13 cellular contexts compared by ENCODE assay signal in genomic region chr16:14672403-14672971, GRCh38. TPM values are rescaled to one million over a fixed set of nuclear protein-coding genes. Genes with fewer than 3 reads are reported as not detected.
A peak's percentile ranks its signal among the peaks of the same experiment; 100 is the strongest.
DNase-seq lines count a peak whose midpoint lies in the region; ATAC-seq, FAIRE-seq and TF ChIP-seq lines count a peak whose summit lies in the region.
"Had no signal": no experiment of that assay in that cellular context is flagged by ENCODE, and none has a peak within 500 bp of the region (broad histone marks: within the 10 kb centered on the region; RNA-seq: fewer than 3 reads in every experiment).

No MANE protein-coding gene starts in this region.

- H3K27ac ChIP-seq in endodermal cell (ENCODE audit: low read depth, low read length) (no peak overlapping the region), RWPE1 (no peak overlapping the region)
- H3K27ac ChIP-seq: right atrium auricular region had no signal

- H3K9me3 Mint-ChIP-seq in Calu3 (ENCODE audit: low read depth, unreplicated experiment) (no peaks in the 10 kb centered on the region), endodermal cell (no peaks in the 10 kb centered on the region)
- H3K9me3 Mint-ChIP-seq: activated naive CD4-positive, alpha-beta T cell treated with anti-CD3 and anti-CD28 coated beads, Interleukin-2, amount 50 U/mL, for 24 hours had no signal

- no peaks in the 10 kb centered on the region for H3K4me1 ChIP-seq in endodermal cell (ENCODE audit: control insufficient read depth, insufficient read depth, low read length)
- H3K4me1 ChIP-seq: right atrium auricular region had no signal

- H3K27ac Mint-ChIP-seq in Calu3 (ENCODE audit: unreplicated experiment) = peak overlapping the region; percentile 33
- no peak overlapping the region for H3K27ac Mint-ChIP-seq in endodermal cell
- H3K27ac Mint-ChIP-seq: activated naive CD4-positive, alpha-beta T cell treated with anti-CD3 and anti-CD28 coated beads, Interleukin-2, amount 50 U/mL, for 24 hours had no signal

- no TSS peak for BruUV-seq in Calu3 (replicated peaks; lab: Mats Ljungman, UMichigan)

- POLR2A ChIA-PET in RWPE1 (lab: Yijun Ruan, JAX; ENCODE audit: low non-redundant PET) = no interaction called here

- TF ChIP-seq RAD21 in Ishikawa (IDR thresholded peaks at IDR 0.05; ENCODE audit: low read depth) = no peak

- peak overlapping the region; percentile 1 for H3K4me3 Mint-ChIP-seq in Calu3 (ENCODE audit: low read depth, unreplicated experiment)
- H3K4me3 Mint-ChIP-seq in endodermal cell = no peak overlapping the region
- H3K4me3 Mint-ChIP-seq: activated naive CD4-positive, alpha-beta T cell treated with anti-CD3 and anti-CD28 coated beads, Interleukin-2, amount 50 U/mL, for 24 hours had no signal

- peak; percentile 65 for ATAC-seq in GM19455 (IDR thresholded peaks at IDR 0.05; ENCODE audit: unreplicated experiment)

- H3K4me3 ChIP-seq in endodermal cell (ENCODE audit: low read length) = no peak overlapping the region
- H3K4me3 ChIP-seq: right atrium auricular region had no signal

- FAIRE-seq in HTR-8/SVneo (lab: Jason Lieb, UNC) = no peak
- FAIRE-seq: D721Med had no signal

- peaks cover 17% of the 10 kb centered on the region for H3K36me3 ChIP-seq in endodermal cell (ENCODE audit: control insufficient read depth, insufficient read depth, low read length)

- H3K27me3 Mint-ChIP-seq in Calu3 (ENCODE audit: unreplicated experiment) (no peaks in the 10 kb centered on the region), endodermal cell (ENCODE audit: insufficient read depth) (no peaks in the 10 kb centered on the region)
- H3K27me3 Mint-ChIP-seq: activated naive CD4-positive, alpha-beta T cell treated with anti-CD3 and anti-CD28 coated beads, Interleukin-2, amount 50 U/mL, for 24 hours had no signal

- TF ChIP-seq CTCF in Calu3 (IDR thresholded peaks at IDR 0.05; ENCODE audit: unreplicated experiment) = no peak
- no peak for TF ChIP-seq CTCF in endodermal cell (conservative IDR thresholded peaks at IDR 0.05)
- TF ChIP-seq CTCF in RWPE1 (conservative IDR thresholded peaks at IDR 0.05; ENCODE audit: low read depth) = no peak

- 83 to 92% methylated on average over 7 of the region's 7 CpGs for WGBS in endodermal cell (ENCODE audit: insufficient coverage in 1 of 2, insufficient read length in 1 of 2), 2 experiments

- H3K9me3 ChIP-seq in endodermal cell (ENCODE audit: control insufficient read depth, low read length) = no peaks in the 10 kb centered on the region
- H3K9me3 ChIP-seq: right atrium auricular region had no signal

- DNase-seq in Calu3 (peak; percentile 15), glomerular visceral epithelial cell (ENCODE audit: extremely low spot score) (peak; percentile 9), endodermal cell (no peak), RWPE1 (ENCODE audit: low spot score) (no peak), HTR-8/SVneo (ENCODE audit: insufficient read length, low spot score) (no peak)
- DNase-seq in activated naive CD4-positive, alpha-beta T cell treated with Interleukin-2 at 50 U/mL for 16 hours = no peak
- DNase-seq: head of caudate nucleus, SHP77 had no signal

- CTCF ChIA-PET in Calu3 (lab: Charles Lee) = no interaction called here
- CTCF ChIA-PET in RWPE1 (lab: Yijun Ruan, JAX) = no interaction called here

- H3K27me3 ChIP-seq in endodermal cell (ENCODE audit: control insufficient read depth, insufficient read depth, low read length, poor library complexity, severe bottlenecking) = no peaks in the 10 kb centered on the region
- H3K27me3 ChIP-seq: right atrium auricular region had no signal

- TF ChIP-seq EP300 in Ishikawa (IDR thresholded peaks at IDR 0.05; ENCODE audit: borderline replicate concordance) = no peak

- H3K9ac ChIP-seq in endodermal cell (ENCODE audit: extremely low read depth, low read length, poor library complexity, severe bottlenecking) = no peak overlapping the region

- intact Hi-C loops in Calu3 (cut with micrococcal nuclease; ENCODE audit: unreplicated experiment) = no loop called here

- peaks cover 61% of the 10 kb centered on the region for H3K36me3 Mint-ChIP-seq in Calu3 (ENCODE audit: insufficient read depth, unreplicated experiment)
- peaks cover 14% of the 10 kb centered on the region for H3K36me3 Mint-ChIP-seq in endodermal cell (ENCODE audit: low read depth)
- H3K36me3 Mint-ChIP-seq: activated naive CD4-positive, alpha-beta T cell treated with anti-CD3 and anti-CD28 coated beads, Interleukin-2, amount 50 U/mL, for 24 hours had no signal

- H3K4me1 Mint-ChIP-seq in Calu3 (ENCODE audit: low read depth, unreplicated experiment) = peaks cover 11% of the 10 kb centered on the region
- H3K4me1 Mint-ChIP-seq in endodermal cell = no peaks in the 10 kb centered on the region

TF ChIP-seq in Ishikawa, 13 proteins besides CTCF, POLR2A, EP300 and RAD21:
- TF ChIP-seq MAX (IDR thresholded peaks at IDR 0.05) = 0 out of 2 replicates have a peak, but pooled peaks have one; percentile 6
- TF ChIP-seq EGR1 (IDR thresholded peaks at IDR 0.05) = no peak
- TF ChIP-seq USF1 (IDR thresholded peaks at IDR 0.05) = peak; percentile 92

RNA-seq across cellular contexts. Expression of gene PLA2G10, which starts 21.6 kb away (rescaled TPM):
- total RNA-seq in Calu3 (2022) (3.3 and 6.3 TPM in 2 replicates), endodermal cell (under 1 TPM; 0.53 to 0.64 TPM)
- not detected for polyA plus RNA-seq in endodermal cell (2013, experiment 1 of 2)
- polyA plus RNA-seq in endodermal cell (2013, experiment 2 of 2) = not detected
- total RNA-seq: right atrium auricular region had no signal

RNA-seq across cellular contexts. Expression of gene NPIPA3, which starts 30.7 kb away (rescaled TPM):
- total RNA-seq in Calu3 (2022) (8.2 and 9.1 TPM in 2 replicates), endodermal cell (10 to 100 TPM in 1 of 2 donors, 1 to 10 TPM in 1; 3.5 to 11.3 TPM)
- polyA plus RNA-seq in endodermal cell (2013, experiment 1 of 2) = 4.2 TPM
- 6.9 TPM for polyA plus RNA-seq in endodermal cell (2013, experiment 2 of 2)

RNA-seq across cellular contexts. Expression of gene BFAR, which starts 39.7 kb away (rescaled TPM):
- total RNA-seq in Calu3 (2022) (83.8 and 97.9 TPM in 2 replicates), endodermal cell (10 to 100 TPM; 60.1 to 73.3 TPM)
- polyA plus RNA-seq in endodermal cell (2013, experiment 1 of 2) = 59.2 TPM
- 54.5 TPM for polyA plus RNA-seq in endodermal cell (2013, experiment 2 of 2)

RNA-seq across cellular contexts. Expression of gene PARN, which starts 42.4 kb away (rescaled TPM):
- 54.8 and 59.1 TPM in 2 replicates for total RNA-seq in Calu3 (2022)
- total RNA-seq in endodermal cell = 10 to 100 TPM; 43.7 to 45.7 TPM
- polyA plus RNA-seq in endodermal cell (2013, experiment 1 of 2) = 29.8 TPM
- 27.5 TPM for polyA plus RNA-seq in endodermal cell (2013, experiment 2 of 2)

Comparison
In these comparisons a context has a peak if more than half of its experiments do, and no peak if none do; other contexts are left out.
1. DNase-seq: peak in Calu3 (single experiment) and glomerular visceral epithelial cell (single experiment); none in endodermal cell (single experiment), activated naive CD4-positive, alpha-beta T cell treated with Interleukin-2 at 50 U/mL for 16 hours (single experiment), RWPE1 (single experiment) and HTR-8/SVneo (single experiment).